10 cellular contexts compared by ENCODE assay signal in genomic region chr6:24831771-24832718, GRCh38. TPM values are rescaled to one million over a fixed set of nuclear protein-coding genes. Genes with fewer than 3 reads are reported as not detected.
DNase-seq lines count a peak whose midpoint lies in the region; ATAC-seq and TF ChIP-seq lines count a peak whose summit lies in the region.
"Had no signal": no experiment of that assay in that cellular context is flagged by ENCODE, and none has a peak within 500 bp of the region (broad histone marks: within the 10 kb centered on the region; RNA-seq: fewer than 3 reads in every experiment).

No MANE protein-coding gene starts in this region.

- no peaks in the 10 kb centered on the region for H3K9me3 ChIP-seq in tibial nerve
- H3K9me3 ChIP-seq: upper lobe of right lung had no signal

- TF ChIP-seq EP300 in tibial nerve (IDR thresholded peaks at IDR 0.05): peak; percentile 31 to 70

- peak; percentile 18 for DNase-seq in stimulated activated CD4-positive, alpha-beta T cell treated with anti-CD3 and anti-CD28 coated beads, Interleukin-15, amount 100 ng/mL, for 24 hours
- no peak for DNase-seq in stimulated activated CD4-positive, alpha-beta T cell treated with anti-CD3 and anti-CD28 coated beads, Interleukin-12 subunit alpha, Interleukin-12 subunit beta, amount 100 ng/mL, for 4 hours
- peak; percentile 41 for DNase-seq in amniotic stem cell (lab: John Stamatoyannopoulos, UW)
- peak; percentile 76 for DNase-seq in kidney glomerular epithelial cell (lab: John Stamatoyannopoulos, UW)
- peak in 1 of 2 donors; percentile 44 for DNase-seq in tibial nerve (ENCODE audit: low spot score in 2 of 2)
- DNase-seq in T1000 (lab: John Stamatoyannopoulos, UW): no peak
- DNase-seq: mesendoderm, upper lobe of right lung had no signal

- peak overlapping the region in 3 of 4 donors; percentile 44 to 83 (median 74) for H3K27ac ChIP-seq in tibial nerve
- H3K27ac ChIP-seq: upper lobe of right lung had no signal

- no peaks in the 10 kb centered on the region for H3K27me3 ChIP-seq in tibial nerve
- H3K27me3 ChIP-seq: upper lobe of right lung had no signal

- H3K36me3 ChIP-seq in tibial nerve: peaks cover 0 to 10% (median 0%) of the 10 kb centered on the region in 3 donors
- H3K36me3 ChIP-seq: upper lobe of right lung had no signal

- H3K4me3 ChIP-seq in tibial nerve: no peak overlapping the region
- H3K4me3 ChIP-seq: upper lobe of right lung had no signal

- no peak for TF ChIP-seq CTCF in tibial nerve (IDR thresholded peaks at IDR 0.05)

- ATAC-seq in HG03439 (IDR thresholded peaks at IDR 0.05; ENCODE audit: unreplicated experiment) (no peak), HG02884 (IDR thresholded peaks at IDR 0.05; ENCODE audit: unreplicated experiment) (no peak)
- ATAC-seq: upper lobe of right lung had no signal

- no peak for TF ChIP-seq POLR2A in tibial nerve (IDR thresholded peaks at IDR 0.05)

- H3K4me1 ChIP-seq in tibial nerve: peaks cover 0 to 32% (median 7%) of the 10 kb centered on the region in 4 donors
- H3K4me1 ChIP-seq: upper lobe of right lung had no signal

- WGBS in tibial nerve, 2 donors: 44 to 53% methylated on average over 10 of the region's 10 CpGs

RNA-seq across cellular contexts. Expression of gene ARMH2, which starts 33.3 kb away (rescaled TPM):
- not detected for total RNA-seq in tibial nerve
- total RNA-seq: upper lobe of right lung had no signal

RNA-seq across cellular contexts. Expression of gene GMNN, which starts 57.3 kb away (rescaled TPM):
- 10 to 100 TPM in 3 of 4 donors, 1 to 10 TPM in 1; 5.5 to 20.7 (median 13.9) TPM for total RNA-seq in tibial nerve

Comparison
In these comparisons a context has a peak if more than half of its experiments do, and no peak if none do; other contexts are left out.
1. DNase-seq: peak in stimulated activated CD4-positive, alpha-beta T cell treated with anti-CD3 and anti-CD28 coated beads, Interleukin-15, amount 100 ng/mL, for 24 hours (single experiment), amniotic stem cell (single experiment) and kidney glomerular epithelial cell (single experiment); none in stimulated activated CD4-positive, alpha-beta T cell treated with anti-CD3 and anti-CD28 coated beads, Interleukin-12 subunit alpha, Interleukin-12 subunit beta, amount 100 ng/mL, for 4 hours (single experiment) and T1000 (single experiment).